10 cellular contexts compared by ENCODE assay signal in the genomic region with DNA sequence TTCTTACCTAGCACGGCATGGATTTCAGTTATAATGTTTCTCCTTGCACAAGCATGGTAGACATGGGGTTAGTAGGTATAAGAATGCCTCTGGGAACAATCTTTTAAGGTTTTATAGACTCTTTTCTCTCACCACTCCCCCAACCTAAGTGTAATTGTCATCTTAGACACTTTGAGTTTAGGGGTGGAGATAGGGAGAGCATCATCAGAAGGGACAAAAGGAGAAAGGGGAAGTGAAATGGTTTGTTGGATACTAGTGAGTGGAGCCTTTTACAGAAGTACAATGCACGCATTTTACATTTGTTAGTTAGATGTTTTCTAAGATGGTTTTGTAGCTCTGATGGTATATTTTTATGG.
DNase-seq lines count a peak whose midpoint lies in the region; ATAC-seq and TF ChIP-seq lines count a peak whose summit lies in the region.
"Had no signal": no experiment of that assay in that cellular context is flagged by ENCODE, and none has a peak within 500 bp of the region (broad histone marks: within the 10 kb centered on the region; RNA-seq: fewer than 3 reads in every experiment).

No MANE protein-coding gene starts in this region.

- TF ChIP-seq CTCF in GM10266 (IDR thresholded peaks at IDR 0.05; ENCODE audit: control insufficient read depth, insufficient read depth, low read depth, missing control alignments), result no peak
- TF ChIP-seq CTCF in tibial artery (IDR thresholded peaks at IDR 0.05), result no peak

- H3K27me3 ChIP-seq in tibial artery, result no peaks in the 10 kb centered on the region

- peak; percentile 90 for ATAC-seq in GM19395 (IDR thresholded peaks at IDR 0.05; ENCODE audit: unreplicated experiment)
- peak; percentile 82 for ATAC-seq in HG03025 (IDR thresholded peaks at IDR 0.05; ENCODE audit: low FRiP score, unreplicated experiment)
- ATAC-seq in HG03280 (IDR thresholded peaks at IDR 0.05; ENCODE audit: unreplicated experiment), result no peak

- no peak overlapping the region for H3K4me3 ChIP-seq in tibial artery

- no peaks in the 10 kb centered on the region for H3K9me3 ChIP-seq in tibial artery

- H3K4me1 ChIP-seq in tibial artery, result no peaks in the 10 kb centered on the region

- intact Hi-C loops in tibial artery (cut with DNase I; ENCODE audit: low total_unique reads), result no loop called here

- no peaks in the 10 kb centered on the region for H3K36me3 ChIP-seq in tibial artery

- H3K27ac ChIP-seq in tibial artery, result no peak overlapping the region

- DNase-seq in GM10266 (ENCODE audit: extremely low spot score), result peak; percentile 45
- peak; percentile 43 for DNase-seq in NOMO-1 treated with dmso at 0.1 percent for 144 hours (lab: John Stamatoyannopoulos, UW; ENCODE audit: unreplicated experiment)
- no peak for DNase-seq in HT-29 (ENCODE audit: low spot score)
- DNase-seq in activated naive CD4-positive, alpha-beta T cell (lab: John Stamatoyannopoulos, UW), result no peak
- no peak for DNase-seq in tibial artery
- DNase-seq: activated CD4-positive, alpha-beta memory T cell treated with anti-CD3 and anti-CD28 coated beads, Interleukin-2, amount 10 ng/mL, durations not matched to agents 7 days and 5 days; activated naive CD8-positive, alpha-beta T cell treated with anti-CD3 and anti-CD28 coated beads, Interleukin-2, amount 10 ng/mL, durations not matched to agents 7 days and 5 days had no signal

Comparison
In these comparisons a context has a peak if more than half of its experiments do, and no peak if none do; other contexts are left out.
1. DNase-seq: peak in GM10266 (single experiment) and NOMO-1 treated with dmso at 0.1 percent for 144 hours (single experiment); none in HT-29 (single experiment), activated naive CD4-positive, alpha-beta T cell (0 of 4) and tibial artery (0 of 2).